In the genomic region with DNA sequence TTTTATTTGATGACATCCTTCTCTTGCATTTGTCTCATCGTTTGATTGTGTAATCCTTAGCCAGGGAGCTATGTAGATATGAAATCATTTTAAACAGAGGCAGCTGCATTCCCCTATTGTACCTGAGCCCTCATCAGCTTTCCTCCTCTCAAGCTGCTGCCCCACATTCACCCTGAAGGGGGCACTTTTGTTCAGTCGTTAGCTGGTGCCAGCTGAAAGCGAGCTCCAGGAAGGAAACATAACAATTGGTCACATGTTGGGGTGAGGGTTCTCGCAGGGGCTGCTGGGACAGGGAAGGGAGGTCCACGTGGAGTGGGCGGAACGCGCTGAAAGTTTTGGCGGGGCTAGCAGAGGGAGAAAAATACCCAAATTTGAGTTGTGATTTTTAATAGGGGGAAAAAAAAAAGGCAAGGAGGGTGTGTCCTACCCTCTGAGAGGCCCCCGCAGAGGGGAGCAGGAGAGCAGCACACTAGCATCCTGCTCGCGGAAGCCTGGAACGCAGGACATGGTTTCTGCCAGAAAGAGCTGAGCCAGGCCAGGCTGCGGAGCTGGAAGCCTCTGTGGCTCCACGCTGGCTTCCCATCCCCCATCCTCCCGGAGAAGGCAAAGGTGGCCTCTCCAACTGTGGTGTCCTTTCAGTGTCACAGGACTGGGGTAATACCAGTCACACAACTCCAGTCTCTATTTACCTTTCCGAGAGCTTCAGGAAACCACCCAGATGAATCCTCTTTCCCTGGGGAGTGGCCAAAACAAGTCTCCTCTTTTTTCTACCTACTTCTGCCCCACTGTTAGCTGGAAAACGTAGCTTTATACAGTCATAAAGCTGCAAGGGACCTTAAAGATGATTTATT, we compare ENCODE assay signal across 8 cellular contexts. TPM values are rescaled to one million over a fixed set of nuclear protein-coding genes. Genes with fewer than 3 reads are reported as not detected.
DNase-seq lines count a peak whose midpoint lies in the region; FAIRE-seq and TF ChIP-seq lines count a peak whose summit lies in the region.

No MANE protein-coding gene starts in this region.

- H4K8ac ChIP-seq in H1 (ENCODE audit: extremely low read depth, insufficient read depth, low read length) (peak overlapping the region; percentile 36; the same call in 1 of the 2 replicates), mesendoderm (ENCODE audit: low read depth, low read length) (no peak overlapping the region)

- H3K4me3 ChIP-seq in H1 (ENCODE audit: extremely low read depth in 1 of 4, insufficient read depth in 2 of 4, low read depth in 3 of 4, low read length in 4 of 4) (peak overlapping the region; percentile 1 to 53 (median 11); a peak in 5 of 8 replicates), mesendoderm (ENCODE audit: low read length) (peak overlapping the region; percentile 3)

- H4K20me1 ChIP-seq in H1 (replicated peaks in 1 of 2; ENCODE audit: control insufficient read depth in 1 of 2, insufficient read depth in 2 of 2, low read length in 2 of 2): no peaks in the 10 kb centered on the region

- H3K56ac ChIP-seq in H1 (replicated peaks; ENCODE audit: insufficient read length, low read depth, low read length) (peak overlapping the region; percentile 56), mesendoderm (ENCODE audit: low read length) (peak overlapping the region; percentile 86)

- 6% methylated on average over 18 of the region's 18 CpGs; no CpG with 5 or more reads in 1 of the 2 experiments for WGBS in H1 (ENCODE audit: extremely low coverage in 1 of 2, insufficient coverage in 1 of 2, insufficient read length in 1 of 2, insufficient replicate concordance in 2 of 2, low coverage in 1 of 2, low lambda C conversion rate in 2 of 2, missing lambda C conversion rate in 1 of 2), 2 experiments
- no CpG with 5 or more reads among the region's 18 CpGs for WGBS in mesendoderm (ENCODE audit: extremely low coverage, insufficient coverage, low lambda C conversion rate)

- FAIRE-seq in HTR-8/SVneo (lab: Jason Lieb, UNC) (peak; percentile 83), H1 (lab: Jason Lieb, UNC) (no peak)

- peak overlapping the region; percentile 100 for H2BK12ac ChIP-seq in H1 (ENCODE audit: low read depth, low read length)

- H2BK5ac ChIP-seq in H1 (ENCODE audit: low read depth, low read length) (peak overlapping the region; percentile 97), mesendoderm (ENCODE audit: low read length) (peak overlapping the region; percentile 39)

- TF ChIP-seq EP300 in H1 (IDR thresholded peaks at IDR 0.05; ENCODE audit: borderline replicate concordance in 1 of 2, low read depth in 2 of 2, low read length in 2 of 2): peak in 1 of 2 experiments; percentile 4; a peak in 1 of 3 replicates

- H3K9ac ChIP-seq in H1 (replicated peaks in 1 of 4; ENCODE audit: extremely low read depth in 1 of 4, low read depth in 3 of 4, low read length in 3 of 4): peak overlapping the region in 3 of 4 experiments; percentile 13 to 79 (median 69); a peak in 6 of 7 replicates
- peak overlapping the region; percentile 88 for H3K9ac ChIP-seq in mesendoderm (ENCODE audit: low read length)

- POLR2A ChIA-PET in H1 (lab: Charles Lee; ENCODE audit: partially characterized antibody): interaction anchor here (0.6 to 16.7 kb wide), 32 partner anchors 10 to 424 kb away, joined by 3 to 399 read pairs (median 4); a partner anchor contains a TSS

- H2BK15ac ChIP-seq in H1 (ENCODE audit: low read length) (no peak overlapping the region; the same call in 1 of the 2 replicates), mesendoderm (replicated peaks; ENCODE audit: low read depth) (no peak overlapping the region)

- no peak overlapping the region for H3K14ac ChIP-seq in H1 (ENCODE audit: insufficient read length)

- H3K27me3 ChIP-seq in H1 (replicated peaks in 1 of 4; ENCODE audit: control insufficient read depth in 3 of 4, extremely low read depth in 1 of 4, insufficient read depth in 3 of 4, low read length in 3 of 4) (no peaks in the 10 kb centered on the region; a peak in 2 of 7 replicates), mesendoderm (ENCODE audit: insufficient read depth, low read length, poor library complexity) (no peaks in the 10 kb centered on the region)

- H3K18ac ChIP-seq in H1 (ENCODE audit: extremely low read depth, low read length) (peak overlapping the region; percentile 98), mesendoderm (ENCODE audit: low read length) (peak overlapping the region; percentile 19)

- H2AFZ ChIP-seq in H1 (ENCODE audit: low read length): no peak overlapping the region

- H2AK5ac ChIP-seq in H1 (ENCODE audit: low read depth, low read length) (peak overlapping the region; percentile 75), mesendoderm (ENCODE audit: low read length) (no peak overlapping the region)

- H2BK20ac ChIP-seq in H1 (ENCODE audit: low read length): peak overlapping the region; percentile 43

- DNase-seq in COR-L47 (lab: John Stamatoyannopoulos, UW) (peak; percentile 94), GM20000 (ENCODE audit: low spot score) (peak; percentile 93), HTR-8/SVneo (ENCODE audit: insufficient read length, low spot score) (peak; percentile 98), NOMO-1 (lab: John Stamatoyannopoulos, UW; ENCODE audit: unreplicated experiment in 2 of 2) (peak; percentile 96 to 98), H1 (ENCODE audit: low read depth in 1 of 2, low spot score in 2 of 2) (peak in 1 of 2 experiments; percentile 92), mesendoderm (peak; percentile 98)
- peak; percentile 60 to 76 (median 76) for DNase-seq in activated CD8-positive, alpha-beta memory T cell treated with anti-CD3 and anti-CD28 coated beads for 48 hours (ENCODE audit: low read depth in 2 of 3, low spot score in 2 of 3)
- DNase-seq in stimulated activated CD8-positive, alpha-beta memory T cell treated with anti-CD3 and anti-CD28 coated beads, Interleukin-12 subunit alpha, Interleukin-12 subunit beta, amount 100 ng/mL, for 4 hours (ENCODE audit: low read depth): peak; percentile 78

- TF ChIP-seq CTCF in GM20000 (IDR thresholded peaks at IDR 0.05; ENCODE audit: extremely low read depth, missing control alignments) (peak; percentile 88), H1 (IDR thresholded peaks at IDR 0.05; ENCODE audit: control extremely low read depth in 1 of 3, insufficient read depth in 1 of 3, low read depth in 1 of 3, low read length in 3 of 3) (peak; percentile 73 to 90 (median 78))

- H4K91ac ChIP-seq in H1 (replicated peaks; ENCODE audit: insufficient read length, low read length): peak overlapping the region; percentile 90

- peak overlapping the region; percentile 67 for H2BK120ac ChIP-seq in H1 (replicated peaks; ENCODE audit: low read depth, low read length)
- H2BK120ac ChIP-seq in mesendoderm (ENCODE audit: low read depth, low read length): no peak overlapping the region

- H3K23me2 ChIP-seq in H1 (ENCODE audit: low read depth, low read length): no peaks in the 10 kb centered on the region

- CTCF ChIA-PET in H1 (lab: Charles Lee; ENCODE audit: partially characterized antibody): interaction anchor here (0.5 to 8.9 kb wide), 39 partner anchors 7 to 1725 kb away, joined by 3 to 135 read pairs (median 7); a partner anchor contains a TSS

- H3K79me2 ChIP-seq in H1 (ENCODE audit: control insufficient read depth in 1 of 2, insufficient read depth in 2 of 2, low read length in 2 of 2): no peaks in the 10 kb centered on the region
- no peaks in the 10 kb centered on the region for H3K79me2 ChIP-seq in mesendoderm (ENCODE audit: control insufficient read depth, insufficient read depth, low read length)

- TF ChIP-seq RAD21 in H1 (IDR thresholded peaks at IDR 0.05 in 1 of 2, conservative IDR thresholded peaks at IDR 0.05 in 1 of 2; ENCODE audit: low read depth in 2 of 2, low read length in 2 of 2): peak; percentile 80 to 84

- H4K5ac ChIP-seq in H1 (ENCODE audit: insufficient read length, low read depth, low read length): peak overlapping the region; percentile 85
- peak overlapping the region; percentile 77 for H4K5ac ChIP-seq in mesendoderm (ENCODE audit: low read length)

- peak overlapping the region; percentile 48 for H3K4ac ChIP-seq in H1 (replicated peaks; ENCODE audit: insufficient read length, low read depth, low read length)
- peak overlapping the region; percentile 88 for H3K4ac ChIP-seq in mesendoderm (ENCODE audit: low read depth, low read length)

- no peaks in the 10 kb centered on the region for H3K36me3 ChIP-seq in H1 (ENCODE audit: control insufficient read depth in 2 of 4, insufficient read depth in 4 of 4, low read length in 3 of 4)
- no peaks in the 10 kb centered on the region for H3K36me3 ChIP-seq in mesendoderm (ENCODE audit: control insufficient read depth, insufficient read depth, low read length)

- H3K23ac ChIP-seq in H1 (ENCODE audit: insufficient read length): no peak overlapping the region
- no peak overlapping the region for H3K23ac ChIP-seq in mesendoderm (ENCODE audit: low read length)

- H3K79me1 ChIP-seq in H1 (ENCODE audit: low read depth, low read length): no peaks in the 10 kb centered on the region
- no peaks in the 10 kb centered on the region for H3K79me1 ChIP-seq in mesendoderm (ENCODE audit: low read length)

- TF ChIP-seq POLR2A in H1 (IDR thresholded peaks at IDR 0.05; ENCODE audit: control extremely low read depth in 1 of 2, low read depth in 2 of 2, low read length in 2 of 2): peak in 1 of 2 experiments; percentile 86; a peak in 2 of 3 replicates

- H3K4me1 ChIP-seq in H1 (replicated peaks in 1 of 4; ENCODE audit: control insufficient read depth in 3 of 4, insufficient read depth in 4 of 4, low read length in 3 of 4) (peaks cover 23 to 33% (median 31%) of the 10 kb centered on the region in 4 experiments), mesendoderm (ENCODE audit: control insufficient read depth, low read depth, low read length) (peaks cover 10% of the 10 kb centered on the region)

- peak overlapping the region; percentile 93 for H3K27ac ChIP-seq in H1 (ENCODE audit: low read depth, low read length)
- peak overlapping the region; percentile 84 for H3K27ac ChIP-seq in mesendoderm (ENCODE audit: low read depth, low read length)

- no peaks in the 10 kb centered on the region for H3K9me3 ChIP-seq in H1 (ENCODE audit: insufficient read depth in 2 of 2, low read depth in 1 of 2, low read length in 1 of 2)

- H3K4me2 ChIP-seq in H1 (ENCODE audit: insufficient read depth in 1 of 2, low read depth in 2 of 2, low read length in 2 of 2) (peak overlapping the region; percentile 62 to 69), mesendoderm (ENCODE audit: low read length) (peak overlapping the region; percentile 53)

RNA-seq across cellular contexts. Expression of a gene that starts 8.4 kb away (rescaled TPM):
- total RNA-seq in H1 (2021; fragmentation: NEBNext Ultra II Directional; extraction: Animal tissue kit (Norgen Biotek cat#: 25700)): 66.5 and 69.2 TPM in 2 replicates
- polyA plus RNA-seq in H1 (2011; rRNA removed): 18.2 and 24.1 TPM in 2 replicates
- polyA plus RNA-seq in H1 (2011; cell fraction: cytosol; rRNA removed): 39.2 TPM
- 50.9 TPM for polyA plus RNA-seq in H1 (2011; cell fraction: nucleus; rRNA removed)
- polyA plus RNA-seq in H1 (2012, experiment 1 of 2): 47.3 to 75.1 TPM (median 51.3 TPM) in 4 replicates
- 24.4 TPM for polyA plus RNA-seq in H1 (2012, experiment 2 of 2)
- polyA plus RNA-seq in H1 (2013, experiment 1 of 2): 59.8 TPM
- polyA plus RNA-seq in H1 (2013, experiment 2 of 2): 53.4 TPM
- polyA minus RNA-seq in H1 (2011; rRNA and poly(A)+ RNA removed): 35.9 and 42.1 TPM in 2 replicates
- 35.1 TPM for polyA minus RNA-seq in H1 (2011; cell fraction: cytosol; rRNA and poly(A)+ RNA removed)
- polyA minus RNA-seq in H1 (2011; cell fraction: nucleus; rRNA and poly(A)+ RNA removed): 36.6 TPM
- 40.3 TPM for polyA plus RNA-seq in mesendoderm (2013, experiment 1 of 2)
- polyA plus RNA-seq in mesendoderm (2013, experiment 2 of 2): 40.9 TPM

RNA-seq across cellular contexts. Expression of a gene that starts 12.9 kb away (rescaled TPM):
- total RNA-seq in H1 (2021; fragmentation: NEBNext Ultra II Directional; extraction: Animal tissue kit (Norgen Biotek cat#: 25700)): 4.3 and 4.6 TPM in 2 replicates
- 1.5 and 3.4 TPM in 2 replicates for polyA plus RNA-seq in H1 (2011; rRNA removed)
- polyA plus RNA-seq in H1 (2011; cell fraction: cytosol; rRNA removed): 0.79 TPM
- polyA plus RNA-seq in H1 (2011; cell fraction: nucleus; rRNA removed): 4.7 TPM
- 5.4 to 7.1 TPM (median 6.1 TPM) in 4 replicates for polyA plus RNA-seq in H1 (2012, experiment 1 of 2)
- 6.5 TPM for polyA plus RNA-seq in H1 (2012, experiment 2 of 2)
- polyA plus RNA-seq in H1 (2013, experiment 1 of 2): 3.1 TPM
- polyA plus RNA-seq in H1 (2013, experiment 2 of 2): 3.0 TPM
- polyA minus RNA-seq in H1 (2011; rRNA and poly(A)+ RNA removed): 1.4 and 2.9 TPM in 2 replicates
- 2.5 TPM for polyA minus RNA-seq in H1 (2011; cell fraction: cytosol; rRNA and poly(A)+ RNA removed)
- polyA minus RNA-seq in H1 (2011; cell fraction: nucleus; rRNA and poly(A)+ RNA removed): 2.7 TPM
- polyA plus RNA-seq in mesendoderm (2013, experiment 1 of 2): 2.3 TPM
- 2.5 TPM for polyA plus RNA-seq in mesendoderm (2013, experiment 2 of 2)

RNA-seq across cellular contexts. Expression of a gene that starts 27.0 kb away (rescaled TPM):
- 114 and 116 TPM in 2 replicates for total RNA-seq in H1 (2021; fragmentation: NEBNext Ultra II Directional; extraction: Animal tissue kit (Norgen Biotek cat#: 25700))
- polyA plus RNA-seq in H1 (2011; rRNA removed): 80.2 and 85.7 TPM in 2 replicates
- polyA plus RNA-seq in H1 (2011; cell fraction: cytosol; rRNA removed): 63.6 TPM
- polyA plus RNA-seq in H1 (2011; cell fraction: nucleus; rRNA removed): 136 TPM
- polyA plus RNA-seq in H1 (2012, experiment 1 of 2): 79.5 to 94.5 TPM (median 87.8 TPM) in 4 replicates
- polyA plus RNA-seq in H1 (2012, experiment 2 of 2): 49.9 TPM
- 60.2 TPM for polyA plus RNA-seq in H1 (2013, experiment 1 of 2)
- polyA plus RNA-seq in H1 (2013, experiment 2 of 2): 58.7 TPM
- 76.1 and 78.3 TPM in 2 replicates for polyA minus RNA-seq in H1 (2011; rRNA and poly(A)+ RNA removed)
- 36.5 TPM for polyA minus RNA-seq in H1 (2011; cell fraction: cytosol; rRNA and poly(A)+ RNA removed)
- polyA minus RNA-seq in H1 (2011; cell fraction: nucleus; rRNA and poly(A)+ RNA removed): 81.4 TPM
- 77.1 TPM for polyA plus RNA-seq in mesendoderm (2013, experiment 1 of 2)
- 77.4 TPM for polyA plus RNA-seq in mesendoderm (2013, experiment 2 of 2)

RNA-seq across cellular contexts. Expression of a gene that starts 50.6 kb away (rescaled TPM):
- total RNA-seq in H1 (2021; fragmentation: NEBNext Ultra II Directional; extraction: Animal tissue kit (Norgen Biotek cat#: 25700)): 10.2 and 11.8 TPM in 2 replicates
- 6.4 and 8.2 TPM in 2 replicates for polyA plus RNA-seq in H1 (2011; rRNA removed)
- polyA plus RNA-seq in H1 (2011; cell fraction: cytosol; rRNA removed): 7.4 TPM
- polyA plus RNA-seq in H1 (2011; cell fraction: nucleus; rRNA removed): 13.1 TPM
- 7.9 to 11.1 TPM (median 10.1 TPM) in 4 replicates for polyA plus RNA-seq in H1 (2012, experiment 1 of 2)
- polyA plus RNA-seq in H1 (2012, experiment 2 of 2): 7.6 TPM
- polyA plus RNA-seq in H1 (2013, experiment 1 of 2): 5.0 TPM
- 4.5 TPM for polyA plus RNA-seq in H1 (2013, experiment 2 of 2)
- polyA minus RNA-seq in H1 (2011; rRNA and poly(A)+ RNA removed): 8.4 and 11.6 TPM in 2 replicates
- polyA minus RNA-seq in H1 (2011; cell fraction: cytosol; rRNA and poly(A)+ RNA removed): 6.2 TPM
- 4.3 TPM for polyA minus RNA-seq in H1 (2011; cell fraction: nucleus; rRNA and poly(A)+ RNA removed)
- polyA plus RNA-seq in mesendoderm (2013, experiment 1 of 2): 2.5 TPM
- 2.9 TPM for polyA plus RNA-seq in mesendoderm (2013, experiment 2 of 2)

RNA-seq across cellular contexts. Expression of a gene that starts 59.1 kb away (rescaled TPM):
- total RNA-seq in H1 (2021; fragmentation: NEBNext Ultra II Directional; extraction: Animal tissue kit (Norgen Biotek cat#: 25700)): 81.7 and 90.6 TPM in 2 replicates
- polyA plus RNA-seq in H1 (2011; rRNA removed): 92.7 and 120 TPM in 2 replicates
- polyA plus RNA-seq in H1 (2011; cell fraction: cytosol; rRNA removed): 91.0 TPM
- polyA plus RNA-seq in H1 (2011; cell fraction: nucleus; rRNA removed): 355 TPM
- polyA plus RNA-seq in H1 (2012, experiment 1 of 2): 73.6 to 99.4 TPM (median 93.5 TPM) in 4 replicates
- 83.6 TPM for polyA plus RNA-seq in H1 (2012, experiment 2 of 2)
- 42.8 TPM for polyA plus RNA-seq in H1 (2013, experiment 1 of 2)
- polyA plus RNA-seq in H1 (2013, experiment 2 of 2): 41.6 TPM
- polyA minus RNA-seq in H1 (2011; rRNA and poly(A)+ RNA removed): 126 and 205 TPM in 2 replicates
- 93.1 TPM for polyA minus RNA-seq in H1 (2011; cell fraction: cytosol; rRNA and poly(A)+ RNA removed)
- polyA minus RNA-seq in H1 (2011; cell fraction: nucleus; rRNA and poly(A)+ RNA removed): 141 TPM
- polyA plus RNA-seq in mesendoderm (2013, experiment 1 of 2): 54.7 TPM
- 54.0 TPM for polyA plus RNA-seq in mesendoderm (2013, experiment 2 of 2)
